Comparison of ENCODE assay signal across 15 cellular contexts in the genomic region with DNA sequence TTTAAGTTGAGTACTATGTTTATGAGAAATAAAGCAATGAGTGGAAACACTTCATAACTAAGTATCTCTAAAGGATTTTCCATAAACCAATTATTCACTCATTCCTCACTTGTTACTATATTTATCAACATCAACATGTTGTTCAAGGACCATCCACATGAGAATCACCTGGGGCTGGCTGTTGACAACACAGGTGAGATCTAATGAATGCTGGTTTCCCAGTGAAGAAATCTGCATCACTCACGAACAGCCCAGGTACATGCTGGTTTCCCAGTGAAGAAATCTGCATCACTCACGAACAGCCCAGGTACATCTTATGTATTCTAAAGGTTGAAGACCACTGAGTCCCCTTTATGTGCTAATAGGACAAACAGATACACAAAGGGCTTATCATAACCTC. TPM values are rescaled to one million over a fixed set of nuclear protein-coding genes. Genes with fewer than 3 reads are reported as not detected.
DNase-seq lines count a peak whose midpoint lies in the region; ATAC-seq and TF ChIP-seq lines count a peak whose summit lies in the region.
"Had no signal": no experiment of that assay in that cellular context is flagged by ENCODE, and none has a peak within 500 bp of the region (broad histone marks: within the 10 kb centered on the region; RNA-seq: fewer than 3 reads in every experiment).

No MANE protein-coding gene starts in this region.

- H3K36me3 ChIP-seq in esophagus squamous epithelium (no peaks in the 10 kb centered on the region), skeletal muscle satellite cell (ENCODE audit: insufficient read depth, low read length) (no peaks in the 10 kb centered on the region)
- H3K36me3 ChIP-seq: BE2C, HAP-1, lower lobe of right lung, stomach had no signal

- peak overlapping the region; percentile 26 for H3K9ac ChIP-seq in skeletal muscle satellite cell (ENCODE audit: low read depth, low read length)

- H3K4me3 Mint-ChIP-seq in HFFc6, result peak overlapping the region; percentile 69
- peak overlapping the region; percentile 22 for H3K4me3 Mint-ChIP-seq in activated naive CD8-positive, alpha-beta T cell

- ATAC-seq in HG02588 (IDR thresholded peaks at IDR 0.05; ENCODE audit: unreplicated experiment), result no peak
- ATAC-seq in GM21515 (IDR thresholded peaks at IDR 0.05; ENCODE audit: unreplicated experiment), result no peak

- H3K9me3 ChIP-seq in esophagus squamous epithelium (no peaks in the 10 kb centered on the region), skeletal muscle satellite cell (replicated peaks; ENCODE audit: low read length) (no peaks in the 10 kb centered on the region)
- H3K9me3 ChIP-seq: BE2C, lower lobe of right lung, stomach had no signal

- TF ChIP-seq POLR2A in esophagus squamous epithelium (IDR thresholded peaks at IDR 0.05), result no peak

- H3K4me1 ChIP-seq in esophagus squamous epithelium (peaks cover 0 to 31% (median 15%) of the 10 kb centered on the region in 3 donors), skeletal muscle satellite cell (ENCODE audit: control insufficient read depth, insufficient read depth, low read length) (peaks cover 60% of the 10 kb centered on the region)
- H3K4me1 ChIP-seq: BE2C, lower lobe of right lung had no signal

- peak overlapping the region in 3 of 4 donors; percentile 31 to 71 (median 57) for H3K27ac ChIP-seq in esophagus squamous epithelium
- H3K27ac ChIP-seq: lower lobe of right lung, stomach had no signal

- peak overlapping the region; percentile 81 for H3K27ac Mint-ChIP-seq in HFFc6
- H3K27ac Mint-ChIP-seq in activated naive CD8-positive, alpha-beta T cell, result peak overlapping the region; percentile 55

- peaks cover 3% of the 10 kb centered on the region for H3K27me3 Mint-ChIP-seq in HFFc6 (ENCODE audit: insufficient read depth)
- H3K27me3 Mint-ChIP-seq in activated naive CD8-positive, alpha-beta T cell, result no peaks in the 10 kb centered on the region

- intact Hi-C loops in esophagus squamous epithelium (cut with DNase I), result no loop called here

- H3K4me2 ChIP-seq in skeletal muscle satellite cell (ENCODE audit: low read length), result peak overlapping the region; percentile 62

- WGBS in esophagus squamous epithelium, 2 donors, result 44 to 60% methylated on average over 2 of the region's 2 CpGs

- peaks cover 4% of the 10 kb centered on the region for H3K9me3 Mint-ChIP-seq in HFFc6
- H3K9me3 Mint-ChIP-seq in activated naive CD8-positive, alpha-beta T cell (ENCODE audit: low read depth), result no peaks in the 10 kb centered on the region

- DNase-seq in HFFc6 (no peak), esophagus squamous epithelium (lab: John Stamatoyannopoulos, UW) (no peak), NCI-H1105 (lab: John Stamatoyannopoulos, UW) (no peak)
- DNase-seq in stimulated activated CD4-positive, alpha-beta T cell treated with anti-CD3 and anti-CD28 coated beads, Interleukin-4, amount 100 ng/mL, for 1 hour, result no peak
- DNase-seq: BE2C, Karpas-422, lower lobe of right lung, NCI-H1694 treated with DMSO at 0.1 percent for 48 hours, NCI-H526, stomach had no signal

- TF ChIP-seq CTCF in HFFc6 (IDR thresholded peaks at IDR 0.05) (no peak), esophagus squamous epithelium (IDR thresholded peaks at IDR 0.05) (no peak)

- peaks cover 21% of the 10 kb centered on the region for H3K36me3 Mint-ChIP-seq in HFFc6 (ENCODE audit: low read depth)
- H3K36me3 Mint-ChIP-seq in activated naive CD8-positive, alpha-beta T cell, result peaks cover 2% of the 10 kb centered on the region

- H3K27me3 ChIP-seq in esophagus squamous epithelium (no peaks in the 10 kb centered on the region), skeletal muscle satellite cell (ENCODE audit: control insufficient read depth, insufficient read depth, low read length) (no peaks in the 10 kb centered on the region)
- H3K27me3 ChIP-seq: BE2C, stomach had no signal

- H3K4me3 ChIP-seq in esophagus squamous epithelium (no peak overlapping the region), skeletal muscle satellite cell (ENCODE audit: low read length) (no peak overlapping the region)
- H3K4me3 ChIP-seq: HAP-1, lower lobe of right lung, stomach had no signal

- peaks cover 93% of the 10 kb centered on the region for H3K4me1 Mint-ChIP-seq in HFFc6 (ENCODE audit: low read depth)
- peaks cover 55% of the 10 kb centered on the region for H3K4me1 Mint-ChIP-seq in activated naive CD8-positive, alpha-beta T cell (ENCODE audit: low read depth)

RNA-seq across cellular contexts. Expression of gene TSPAN5, which starts 32.5 kb away (rescaled TPM):
- total RNA-seq in HFFc6 (2021; fragmentation: NEBNext Ultra II Directional; extraction: Animal tissue kit (Norgen Biotek cat#: 25700)), result 10 to 100 TPM; 59.6 to 75.4 (median 67.6) TPM
- 10 to 100 TPM; 10.9 to 19.0 (median 13.9) TPM for total RNA-seq in esophagus squamous epithelium
- 47.4 and 51.3 TPM in 2 replicates for total RNA-seq in skeletal muscle satellite cell (2012; rRNA removed)
